Comparison of ENCODE assay signal across 39 cellular contexts in the genomic region with DNA sequence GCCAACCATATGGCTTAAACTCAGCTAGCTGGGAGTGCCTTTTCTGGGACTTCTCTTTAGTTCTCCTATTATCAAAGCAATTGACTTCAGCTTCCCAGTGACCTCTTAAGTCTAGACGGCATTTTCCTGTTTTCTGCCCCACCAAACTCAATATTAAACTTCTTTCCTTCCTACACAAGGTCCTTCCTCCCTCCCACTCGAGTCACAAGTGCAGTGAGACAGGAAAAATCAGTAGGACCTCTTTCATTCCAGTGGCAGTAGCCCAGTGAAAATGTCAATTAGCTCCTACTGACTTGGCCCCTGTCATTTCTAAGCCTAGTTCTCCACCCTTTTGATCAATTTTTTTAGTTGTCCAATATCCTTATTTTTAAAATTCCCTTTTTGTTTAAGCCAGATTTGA. TPM values are rescaled to one million over a fixed set of nuclear protein-coding genes. Genes with fewer than 3 reads are reported as not detected.
"Had no signal": no experiment of that assay in that cellular context is flagged by ENCODE, and none has a peak within 500 bp of the region (broad histone marks: within the 10 kb centered on the region; RNA-seq: fewer than 3 reads in every experiment).

No MANE protein-coding gene starts in this region.

- H3K4me3 Mint-ChIP-seq: activated B cell treated with CpG ODN at 0.5 μM for 24 hours; activated CD4-positive, alpha-beta memory T cell treated with anti-CD3 and anti-CD28 coated beads for 36 hours; activated CD4-positive, alpha-beta T cell treated with anti-CD3 and anti-CD28 coated beads, Interleukin-2, amount 10 ng/mL, durations not matched to agents 24 days and 14 days; activated CD8-positive, alpha-beta T cell treated with anti-CD3 and anti-CD28 coated beads for 36 hours; activated naive CD4-positive, alpha-beta T cell treated with anti-CD3 and anti-CD28 coated beads for 36 hours; activated naive CD8-positive, alpha-beta T cell treated with anti-CD3 and anti-CD28 coated beads for 36 hours; activated T-cell treated with anti-CD3 and anti-CD28 coated beads, Interleukin-2, amount 50 U/mL, for 4 hours; activated T-cell treated with anti-CD3 and anti-CD28 coated beads, Interleukin-2, amount 50 U/mL, for 72 hours; activated T-helper 1 cell treated with anti-CD3 and anti-CD28 coated beads, Interleukin-12 subunit alpha, Interleukin-12 subunit beta, Interleukin-2, Interleukin-4 antibody, amounts not matched to agents 30 ng/mL and 10 ng/mL and 1 ng/mL, durations not matched to agents 14 hours and 24 hours and 36 hours; activated T-helper 17 cell treated with anti-CD3 and anti-CD28 coated beads, Interleukin-2, amount 50 U/mL, for 72 hours; T-helper 1 cell treated with Interleukin-12 subunit alpha and Interleukin-12 subunit beta and Interleukin-4 antibody, amounts not matched to agents 30 μg/mL and 1 μg/mL, for 36 hours; T-helper 2 cell treated with Interferon-gamma antibody and Interleukin-4, amounts not matched to agents 5 μg/mL and 100 μg/mL, for 36 hours had no signal

- H3K9me3 Mint-ChIP-seq: activated B cell treated with CpG ODN at 0.5 μM for 24 hours; activated CD4-positive, alpha-beta memory T cell treated with anti-CD3 and anti-CD28 coated beads for 36 hours; activated CD4-positive, alpha-beta T cell treated with anti-CD3 and anti-CD28 coated beads, Interleukin-2, amount 10 ng/mL, durations not matched to agents 24 days and 14 days; activated CD8-positive, alpha-beta T cell treated with anti-CD3 and anti-CD28 coated beads for 36 hours; activated naive CD4-positive, alpha-beta T cell treated with anti-CD3 and anti-CD28 coated beads for 36 hours; activated naive CD4-positive, alpha-beta T cell treated with anti-CD3 and anti-CD28 coated beads, Interleukin-2, amount 50 U/mL, for 72 hours; activated naive CD8-positive, alpha-beta T cell treated with anti-CD3 and anti-CD28 coated beads for 36 hours; activated T-cell treated with anti-CD3 and anti-CD28 coated beads, Interleukin-2, amount 50 U/mL, for 4 hours; activated T-cell treated with anti-CD3 and anti-CD28 coated beads, Interleukin-2, amount 50 U/mL, for 72 hours; activated T-helper 1 cell treated with anti-CD3 and anti-CD28 coated beads, Interleukin-12 subunit alpha, Interleukin-12 subunit beta, Interleukin-2, Interleukin-4 antibody, amounts not matched to agents 30 ng/mL and 10 ng/mL and 1 ng/mL, durations not matched to agents 14 hours and 24 hours and 36 hours; activated T-helper 17 cell treated with anti-CD3 and anti-CD28 coated beads, Interleukin-2, amount 50 U/mL, for 72 hours; T-helper 1 cell treated with Interleukin-12 subunit alpha and Interleukin-12 subunit beta and Interleukin-4 antibody, amounts not matched to agents 30 μg/mL and 1 μg/mL, for 36 hours; T-helper 2 cell treated with Interferon-gamma antibody and Interleukin-4, amounts not matched to agents 5 μg/mL and 100 μg/mL, for 36 hours had no signal

- H3K4me1 Mint-ChIP-seq: activated B cell treated with CpG ODN at 0.5 μM for 24 hours; activated CD4-positive, alpha-beta T cell treated with anti-CD3 and anti-CD28 coated beads, Interleukin-2, amount 10 ng/mL, durations not matched to agents 24 days and 14 days; activated naive CD8-positive, alpha-beta T cell treated with anti-CD3 and anti-CD28 coated beads for 36 hours; activated T-helper 17 cell treated with anti-CD3 and anti-CD28 coated beads, Interleukin-2, amount 50 U/mL, for 72 hours had no signal

- H3K4me3 ChIP-seq: adrenal gland, body of pancreas, breast epithelium had no signal

- H3K27me3 ChIP-seq: body of pancreas, brain microvascular endothelial cell had no signal

- H3K4me1 ChIP-seq: adrenal gland, body of pancreas, breast epithelium had no signal

- H3K36me3 Mint-ChIP-seq: activated CD4-positive, alpha-beta memory T cell treated with anti-CD3 and anti-CD28 coated beads for 36 hours; activated naive CD4-positive, alpha-beta T cell treated with anti-CD3 and anti-CD28 coated beads, Interleukin-2, amount 50 U/mL, for 72 hours; activated naive CD8-positive, alpha-beta T cell treated with anti-CD3 and anti-CD28 coated beads for 36 hours had no signal

- DNase-seq: activated B cell treated with CpG ODN at 0.5 μM for 24 hours; activated CD4-positive, alpha-beta memory T cell treated with anti-CD3 and anti-CD28 coated beads for 36 hours; activated CD4-positive, alpha-beta T cell treated with anti-CD3 and anti-CD28 coated beads for 4 hours; activated CD4-positive, alpha-beta T cell treated with anti-CD3 and anti-CD28 coated beads, Interleukin-2, amount 10 ng/mL, durations not matched to agents 24 days and 14 days; activated CD4-positive, alpha-beta T cell treated with anti-CD3 and anti-CD28 coated beads, Interleukin-2, amount 50 U/mL, for 1 hour; activated CD4-positive, alpha-beta T cell treated with anti-CD3 and anti-CD28 coated beads, Interleukin-2, amount 50 U/mL, for 4 hours; activated CD4-positive, CD25-positive, alpha-beta regulatory T cell treated with anti-CD3 and anti-CD28 coated beads, Interleukin-2, amount 50 U/mL, for 72 hours; activated CD8-positive, alpha-beta memory T cell treated with anti-CD3 and anti-CD28 coated beads, Interleukin-2, amount 50 U/mL, for 4 hours; activated CD8-positive, alpha-beta T cell treated with anti-CD3 and anti-CD28 coated beads for 36 hours; activated effector memory CD4-positive, alpha-beta T cell treated with anti-CD3 and anti-CD28 coated beads, Interleukin-2, amount 50 U/mL, for 16 hours; activated gamma-delta T cell treated with Interleukin-2 at 50 U/mL for 16 hours; activated naive CD4-positive, alpha-beta T cell; activated naive CD4-positive, alpha-beta T cell treated with anti-CD3 and anti-CD28 coated beads for 36 hours; activated naive CD4-positive, alpha-beta T cell treated with anti-CD3 and anti-CD28 coated beads, Interleukin-2, amount 50 U/mL, for 16 hours; activated naive CD8-positive, alpha-beta T cell treated with anti-CD3 and anti-CD28 coated beads for 36 hours; activated T-cell treated with anti-CD3 and anti-CD28 coated beads for 4 hours; activated T-cell treated with anti-CD3 and anti-CD28 coated beads, Interleukin-2, amount 50 U/mL, for 1 hour; activated T-cell treated with anti-CD3 and anti-CD28 coated beads, Interleukin-2, amount 50 U/mL, for 4 hours; activated T-cell treated with anti-CD3 and anti-CD28 coated beads, Interleukin-2, amount 50 U/mL, for 72 hours; adrenal gland; amniotic stem cell; aorta; body of pancreas; brain microvascular endothelial cell; central memory CD4-positive, alpha-beta T cell; T-helper 2 cell; T-helper 9 cell had no signal

- H3K27ac ChIP-seq: adrenal gland, body of pancreas, brain microvascular endothelial cell, breast epithelium, VCaP had no signal

- H3K9me3 ChIP-seq: adrenal gland, body of pancreas, breast epithelium had no signal

- H3K36me3 ChIP-seq: adrenal gland, brain microvascular endothelial cell, breast epithelium had no signal

- FAIRE-seq: astrocyte, TTC549 had no signal

- H3K27ac Mint-ChIP-seq: activated B cell treated with CpG ODN at 0.5 μM for 24 hours; activated CD4-positive, alpha-beta memory T cell treated with anti-CD3 and anti-CD28 coated beads for 36 hours; activated CD4-positive, alpha-beta T cell treated with anti-CD3 and anti-CD28 coated beads, Interleukin-2, amount 10 ng/mL, durations not matched to agents 24 days and 14 days; activated CD8-positive, alpha-beta T cell treated with anti-CD3 and anti-CD28 coated beads for 36 hours; activated naive CD4-positive, alpha-beta T cell treated with anti-CD3 and anti-CD28 coated beads for 36 hours; activated naive CD4-positive, alpha-beta T cell treated with anti-CD3 and anti-CD28 coated beads, Interleukin-2, amount 50 U/mL, for 72 hours; activated naive CD8-positive, alpha-beta T cell treated with anti-CD3 and anti-CD28 coated beads for 36 hours; activated T-cell treated with anti-CD3 and anti-CD28 coated beads, Interleukin-2, amount 50 U/mL, for 72 hours; activated T-helper 1 cell treated with anti-CD3 and anti-CD28 coated beads, Interleukin-12 subunit alpha, Interleukin-12 subunit beta, Interleukin-2, Interleukin-4 antibody, amounts not matched to agents 30 ng/mL and 10 ng/mL and 1 ng/mL, durations not matched to agents 14 hours and 24 hours and 36 hours; activated T-helper 17 cell treated with anti-CD3 and anti-CD28 coated beads, Interleukin-2, amount 50 U/mL, for 72 hours; T-helper 1 cell treated with Interleukin-12 subunit alpha and Interleukin-12 subunit beta and Interleukin-4 antibody, amounts not matched to agents 30 μg/mL and 1 μg/mL, for 36 hours; T-helper 2 cell treated with Interferon-gamma antibody and Interleukin-4, amounts not matched to agents 5 μg/mL and 100 μg/mL, for 36 hours had no signal

RNA-seq across cellular contexts. Expression of gene NACA2, which starts 9.6 kb away (rescaled TPM):
- total RNA-seq: activated B cell treated with CpG ODN at 0.5 μM for 24 hours; activated CD4-positive, alpha-beta memory T cell treated with anti-CD3 and anti-CD28 coated beads for 36 hours; activated CD4-positive, alpha-beta T cell treated with anti-CD3 and anti-CD28 coated beads, Interleukin-2, amount 10 ng/mL, durations not matched to agents 24 days and 14 days; activated CD8-positive, alpha-beta memory T cell treated with anti-CD3 and anti-CD28 coated beads for 36 hours; activated CD8-positive, alpha-beta T cell treated with anti-CD3 and anti-CD28 coated beads for 36 hours; activated naive CD4-positive, alpha-beta T cell treated with anti-CD3 and anti-CD28 coated beads for 36 hours; activated naive CD4-positive, alpha-beta T cell treated with anti-CD3 and anti-CD28 coated beads, Interleukin-2, amount 50 U/mL, for 72 hours; activated naive CD8-positive, alpha-beta T cell treated with anti-CD3 and anti-CD28 coated beads for 36 hours; activated T-cell treated with anti-CD3 and anti-CD28 coated beads, Interleukin-2, amount 50 U/mL, for 4 hours; activated T-cell treated with anti-CD3 and anti-CD28 coated beads, Interleukin-2, amount 50 U/mL, for 72 hours; activated T-helper 17 cell treated with anti-CD3 and anti-CD28 coated beads, Interleukin-2, amount 50 U/mL, for 72 hours; adrenal gland; aorta; astrocyte; breast epithelium; cardiac septum; cerebellum had no signal
